Comparison of ENCODE assay signal across 8 cellular contexts in the genomic region with DNA sequence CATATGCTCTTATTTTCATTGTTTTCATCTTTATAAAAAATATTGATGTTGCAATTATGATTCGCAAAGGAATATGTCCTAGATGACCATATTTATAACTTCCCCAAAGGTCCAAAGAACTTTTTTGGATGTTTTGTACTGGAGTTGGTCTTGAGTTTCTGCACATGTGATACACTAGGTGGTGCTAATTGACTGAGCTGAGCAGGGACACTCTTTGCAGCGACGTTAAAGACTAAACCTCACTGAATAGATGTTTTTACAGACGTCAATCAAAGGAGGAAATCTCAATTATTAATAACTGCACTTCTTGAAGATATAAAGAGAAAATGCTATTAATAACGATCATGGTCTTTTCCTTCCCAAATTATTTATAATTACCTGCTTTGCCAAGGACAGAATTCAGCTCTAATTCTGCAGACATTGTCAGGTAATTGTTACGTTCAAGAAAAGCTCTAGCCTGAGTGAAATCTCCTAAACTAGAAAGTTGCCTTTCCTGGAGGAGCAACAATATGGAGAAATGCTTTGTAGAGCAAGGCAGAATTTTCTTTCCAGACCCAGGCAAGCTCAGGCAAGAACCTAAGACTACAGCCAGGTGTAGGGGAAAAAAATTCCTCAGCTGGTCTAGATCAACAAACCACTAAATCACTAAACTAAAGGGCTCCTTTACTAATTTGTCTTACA.
DNase-seq lines count a peak whose midpoint lies in the region; ATAC-seq lines count a peak whose summit lies in the region.

No MANE protein-coding gene starts in this region.

- H3K9ac ChIP-seq in adipocyte (ENCODE audit: low read length), result no peak overlapping the region

- no peaks in the 10 kb centered on the region for H3K27me3 ChIP-seq in adipocyte (replicated peaks; ENCODE audit: control insufficient read depth, insufficient read depth, low read length)

- CTCF ChIA-PET in activated naive CD4-positive, alpha-beta T cell treated with anti-CD3 and anti-CD28 coated beads for 36 hours (lab: Charles Lee), result interaction anchor here (0.7 to 1.9 kb wide), 10 partner anchors 25 to 170 kb away, joined by 3 to 7 read pairs (median 4); no protein-coding TSS in a partner anchor

- no peaks in the 10 kb centered on the region for H3K9me3 Mint-ChIP-seq in activated naive CD4-positive, alpha-beta T cell treated with anti-CD3 and anti-CD28 coated beads for 36 hours

- H3K27me3 Mint-ChIP-seq in activated naive CD4-positive, alpha-beta T cell treated with anti-CD3 and anti-CD28 coated beads for 36 hours (ENCODE audit: low read depth), result peaks cover 17% of the 10 kb centered on the region

- intact Hi-C loops in activated naive CD4-positive, alpha-beta T cell treated with anti-CD3 and anti-CD28 coated beads for 36 hours (cut with micrococcal nuclease), result loop anchor here (1.0 to 10.0 kb wide), 7 partner anchors 34 to 691 kb away; a partner anchor contains a TSS

- H3K4me1 Mint-ChIP-seq in activated naive CD4-positive, alpha-beta T cell treated with anti-CD3 and anti-CD28 coated beads for 36 hours (ENCODE audit: low read depth), result peaks cover 4% of the 10 kb centered on the region

- DNase-seq in activated naive CD4-positive, alpha-beta T cell treated with anti-CD3 and anti-CD28 coated beads for 36 hours, result peak; percentile 35
- DNase-seq in activated naive CD4-positive, alpha-beta T cell treated with anti-CD3 and anti-CD28 coated beads, Interleukin-2, amount 50 U/mL, for 16 hours, result no peak
- DNase-seq in Kasumi-1 (lab: John Stamatoyannopoulos, UW), result peak; percentile 52 to 54
- peak; percentile 78 for DNase-seq in adipocyte (ENCODE audit: low read depth)
- peak; percentile 58 for DNase-seq in kidney tubule cell (ENCODE audit: low spot score)
- no peak for DNase-seq in HPDE6-E6E7 (ENCODE audit: extremely low spot score)
- no peak for DNase-seq in activated CD8-positive, alpha-beta memory T cell treated with anti-CD3 and anti-CD28 coated beads for 24 hours

- H3K4me3 ChIP-seq in adipocyte (ENCODE audit: low read length), result no peak overlapping the region

- no peaks in the 10 kb centered on the region for H3K36me3 ChIP-seq in adipocyte (ENCODE audit: control insufficient read depth, insufficient read depth, low read length, severe bottlenecking)

- H3K4me3 Mint-ChIP-seq in activated naive CD4-positive, alpha-beta T cell treated with anti-CD3 and anti-CD28 coated beads for 36 hours, result no peak overlapping the region

- H3K9me3 ChIP-seq in adipocyte (ENCODE audit: control insufficient read depth, low read length), result no peaks in the 10 kb centered on the region

- no peak for ATAC-seq in GM18858 (IDR thresholded peaks at IDR 0.05; ENCODE audit: unreplicated experiment)

- no peaks in the 10 kb centered on the region for H3K4me1 ChIP-seq in adipocyte (ENCODE audit: control insufficient read depth, insufficient read depth, low read length)

- no peaks in the 10 kb centered on the region for H3K36me3 Mint-ChIP-seq in activated naive CD4-positive, alpha-beta T cell treated with anti-CD3 and anti-CD28 coated beads for 36 hours (ENCODE audit: low read depth)

- H3K27ac Mint-ChIP-seq in activated naive CD4-positive, alpha-beta T cell treated with anti-CD3 and anti-CD28 coated beads for 36 hours, result no peak overlapping the region

Comparison
In these comparisons a context has a peak if more than half of its experiments do, and no peak if none do; other contexts are left out.
1. DNase-seq: peak in activated naive CD4-positive, alpha-beta T cell treated with anti-CD3 and anti-CD28 coated beads for 36 hours (single experiment), Kasumi-1 (2 of 2), adipocyte (single experiment) and kidney tubule cell (single experiment); none in activated naive CD4-positive, alpha-beta T cell treated with anti-CD3 and anti-CD28 coated beads, Interleukin-2, amount 50 U/mL, for 16 hours (single experiment), HPDE6-E6E7 (single experiment) and activated CD8-positive, alpha-beta memory T cell treated with anti-CD3 and anti-CD28 coated beads for 24 hours (single experiment).